In the genomic region with DNA sequence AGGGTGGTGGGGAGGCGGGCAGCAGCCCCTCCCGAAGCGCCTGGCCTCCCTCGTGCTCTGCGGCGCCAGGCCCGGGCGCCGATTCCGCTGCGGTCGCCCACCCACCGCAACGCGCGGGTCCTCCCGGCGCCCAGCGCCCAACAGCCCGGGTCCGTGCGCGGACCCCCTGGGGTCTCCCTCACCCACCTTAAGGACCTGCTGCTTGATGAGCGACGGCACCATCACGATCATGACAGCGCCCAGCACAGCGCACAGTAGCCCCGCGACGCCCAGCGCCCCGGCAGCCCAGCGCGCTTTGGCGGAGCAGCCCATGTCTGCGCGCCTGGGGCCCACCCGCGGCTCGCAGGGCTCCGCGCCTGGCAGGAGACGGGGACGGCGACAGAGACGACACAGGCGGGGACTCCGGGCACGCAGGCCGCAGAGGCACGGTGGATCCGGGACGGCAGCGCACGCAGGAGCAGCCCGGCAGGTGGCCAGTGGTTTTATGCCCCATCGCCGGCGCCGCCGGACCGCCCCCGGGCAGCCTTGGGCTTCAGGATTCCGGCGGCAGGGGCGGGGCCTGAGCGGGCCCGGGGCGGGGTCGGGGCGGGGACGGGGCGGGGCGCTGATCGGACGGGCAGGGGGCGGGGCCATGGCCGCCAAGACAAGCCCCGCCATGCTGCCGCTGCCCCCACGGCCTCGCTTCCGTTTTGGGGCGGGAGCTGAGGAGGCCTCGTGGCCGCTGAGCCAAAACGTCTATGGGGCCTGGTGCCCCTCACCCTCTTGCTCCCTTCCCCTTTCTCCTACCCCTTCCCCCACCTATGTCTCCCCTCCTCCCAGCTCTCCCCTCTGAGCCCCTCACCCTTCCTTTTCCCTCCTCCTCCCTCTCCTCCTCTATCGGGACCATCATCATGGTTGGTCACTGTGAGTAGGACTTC, we compare ENCODE assay signal across 8 cellular contexts. TPM values are rescaled to one million over a fixed set of nuclear protein-coding genes. Genes with fewer than 3 reads are reported as not detected.
DNase-seq lines count a peak whose midpoint lies in the region; ATAC-seq and TF ChIP-seq lines count a peak whose summit lies in the region.

A gene with protein sequence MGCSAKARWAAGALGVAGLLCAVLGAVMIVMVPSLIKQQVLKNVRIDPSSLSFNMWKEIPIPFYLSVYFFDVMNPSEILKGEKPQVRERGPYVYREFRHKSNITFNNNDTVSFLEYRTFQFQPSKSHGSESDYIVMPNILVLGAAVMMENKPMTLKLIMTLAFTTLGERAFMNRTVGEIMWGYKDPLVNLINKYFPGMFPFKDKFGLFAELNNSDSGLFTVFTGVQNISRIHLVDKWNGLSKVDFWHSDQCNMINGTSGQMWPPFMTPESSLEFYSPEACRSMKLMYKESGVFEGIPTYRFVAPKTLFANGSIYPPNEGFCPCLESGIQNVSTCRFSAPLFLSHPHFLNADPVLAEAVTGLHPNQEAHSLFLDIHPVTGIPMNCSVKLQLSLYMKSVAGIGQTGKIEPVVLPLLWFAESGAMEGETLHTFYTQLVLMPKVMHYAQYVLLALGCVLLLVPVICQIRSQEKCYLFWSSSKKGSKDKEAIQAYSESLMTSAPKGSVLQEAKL (minus strand): TSS at position 456 of the 917 bp plus-strand sequence. CDS start 144 bp downstream, at position 312.

- H4K91ac ChIP-seq in H9 (ENCODE audit: insufficient read length, low read depth, low read length) = no peak within 1 kb of the TSS

- H3K9ac ChIP-seq in H9 (ENCODE audit: extremely low read depth, insufficient read length, low read length) (peak within 1 kb of the TSS; percentile 16), SK-N-SH (peak within 1 kb of the TSS; percentile 73)

- no peak within 1 kb of the TSS for H2BK120ac ChIP-seq in H9 (ENCODE audit: low read depth, low read length, poor library complexity, severe bottlenecking)

- H3K79me1 ChIP-seq in H9 (ENCODE audit: insufficient read depth, low read depth, low read length, poor library complexity, severe bottlenecking) = no peaks in the 10 kb centered on the region

- POLR2A ChIA-PET in SK-N-SH (lab: Yijun Ruan, JAX) = interaction anchor here (1.4 kb wide), 2 partner anchors 25 to 26 kb away, joined by 3 to 5 read pairs; no protein-coding TSS in a partner anchor

- no peaks in the 10 kb centered on the region for H3K9me2 ChIP-seq in SK-N-SH

- TF ChIP-seq CTCF in H9 (conservative IDR thresholded peaks at IDR 0.05) (no peak), SK-N-SH (IDR thresholded peaks at IDR 0.05) (no peak), osteocyte (IDR thresholded peaks at IDR 0.05) (no peak), thoracic aorta (IDR thresholded peaks at IDR 0.05) (no peak)

- H4K5ac ChIP-seq in H9 (ENCODE audit: insufficient read length, low read depth, low read length) = no peak within 1 kb of the TSS

- peaks cover 4% of the 10 kb centered on the region; the same call in 1 of the 2 replicates for H3K36me3 ChIP-seq in MG63
- no peaks in the 10 kb centered on the region for H3K36me3 ChIP-seq in SK-N-SH (replicated peaks in 1 of 2; ENCODE audit: control insufficient read depth in 1 of 2, insufficient read depth in 2 of 2, low read length in 1 of 2)
- H3K36me3 ChIP-seq in thoracic aorta = no peaks in the 10 kb centered on the region

- no peak within 1 kb of the TSS for H3K23ac ChIP-seq in H9 (ENCODE audit: insufficient read length, low read depth, low read length)

- H3K56ac ChIP-seq in H9 (ENCODE audit: insufficient read length, low read depth, low read length) = no peak within 1 kb of the TSS

- peaks cover 23 to 27% of the 10 kb centered on the region in 2 experiments for H3K4me1 Mint-ChIP-seq in H9
- peaks cover 13% of the 10 kb centered on the region for H3K4me1 Mint-ChIP-seq in activated naive CD4-positive, alpha-beta T cell treated with anti-CD3 and anti-CD28 coated beads, Interleukin-2, amount 50 U/mL, for 24 hours
- peaks cover 26% of the 10 kb centered on the region for H3K4me1 Mint-ChIP-seq in osteocyte (ENCODE audit: unreplicated experiment)

- no peak within 1 kb of the TSS for H2BK20ac ChIP-seq in H9 (ENCODE audit: low read depth, low read length, poor library complexity, severe bottlenecking)

- TF ChIP-seq RAD21 in SK-N-SH (IDR thresholded peaks at IDR 0.05; ENCODE audit: low read length) = no peak

- no peaks in the 10 kb centered on the region for H3K9me3 ChIP-seq in H9 (ENCODE audit: control insufficient read depth, low read depth, low read length)
- H3K9me3 ChIP-seq in MG63 = no peaks in the 10 kb centered on the region
- no peaks in the 10 kb centered on the region for H3K9me3 ChIP-seq in SK-N-SH
- no peaks in the 10 kb centered on the region for H3K9me3 ChIP-seq in thoracic aorta

- WGBS in H9 (ENCODE audit: extremely low coverage, insufficient read length, low lambda C conversion rate) = no CpG with 5 or more reads among the region's 89 CpGs
- 3% methylated on average over 8 of the region's 89 CpGs for WGBS in SK-N-SH (ENCODE audit: low lambda C conversion rate)

- CTCF ChIA-PET in SK-N-SH (lab: Yijun Ruan, JAX) = interaction anchor here (0.9 to 1.6 kb wide), 3 partner anchors 11 to 43 kb away, joined by 3 to 8 read pairs (median 4); no protein-coding TSS in a partner anchor

- H3K27ac Mint-ChIP-seq in H9 (peak within 1 kb of the TSS in 2 of 3 experiments; percentile 88 to 97; a peak in 4 of 7 replicates), osteocyte (ENCODE audit: unreplicated experiment) (peak within 1 kb of the TSS; percentile 80)
- H3K27ac Mint-ChIP-seq in activated naive CD4-positive, alpha-beta T cell treated with anti-CD3 and anti-CD28 coated beads, Interleukin-2, amount 50 U/mL, for 24 hours = peak within 1 kb of the TSS; percentile 94

- no peak within 1 kb of the TSS for H2BK5ac ChIP-seq in H9 (ENCODE audit: insufficient read length, low read length)

- H4K8ac ChIP-seq in H9 (replicated peaks; ENCODE audit: insufficient read length, low read depth, low read length) = peak within 1 kb of the TSS; percentile 23

- H3K23me2 ChIP-seq in H9 (ENCODE audit: insufficient read length, low read depth, low read length, poor library complexity, severe bottlenecking) = peaks cover 9% of the 10 kb centered on the region

- H3K79me2 ChIP-seq in H9 (ENCODE audit: insufficient read depth, low read length) (peaks cover 5% of the 10 kb centered on the region), SK-N-SH (ENCODE audit: insufficient read depth) (no peaks in the 10 kb centered on the region)

- H3K27me3 ChIP-seq in H9 (ENCODE audit: insufficient read depth, low read length) (no peaks in the 10 kb centered on the region; the same call in 1 of the 2 replicates), MG63 (no peaks in the 10 kb centered on the region), SK-N-SH (ENCODE audit: insufficient read depth) (no peaks in the 10 kb centered on the region), thoracic aorta (replicated peaks; ENCODE audit: insufficient read depth) (no peaks in the 10 kb centered on the region)

- in situ Hi-C loops in G401 (cut with HindIII; ENCODE audit: low sequenced_read_pairs) = no loop called here

- H2AFZ ChIP-seq in H9 (ENCODE audit: low read length) (no peak within 1 kb of the TSS), SK-N-SH (ENCODE audit: low read depth) (peak within 1 kb of the TSS; percentile 96)

- H3K27ac ChIP-seq in H9 (ENCODE audit: insufficient read length, low read depth, low read length) (no peak within 1 kb of the TSS), SK-N-SH (ENCODE audit: low read depth in 2 of 2, low read length in 1 of 2) (peak within 1 kb of the TSS in 1 of 2 experiments; percentile 64; a peak in 1 of 4 replicates), thoracic aorta (peak within 1 kb of the TSS in 1 of 2 donors; percentile 42)

- peak within 1 kb of the TSS; percentile 77; the same call in 1 of the 2 replicates for H3K14ac ChIP-seq in H9 (ENCODE audit: insufficient read depth, low read length)

- H3K4me3 Mint-ChIP-seq in H9 (peak within 1 kb of the TSS; percentile 76 to 90), osteocyte (ENCODE audit: unreplicated experiment) (peak within 1 kb of the TSS; percentile 73)
- peak within 1 kb of the TSS; percentile 83 for H3K4me3 Mint-ChIP-seq in activated naive CD4-positive, alpha-beta T cell treated with anti-CD3 and anti-CD28 coated beads, Interleukin-2, amount 50 U/mL, for 24 hours

- no peak within 1 kb of the TSS for H2BK12ac ChIP-seq in H9 (ENCODE audit: insufficient read length, low read depth, low read length)

- peaks cover 6 to 10% (median 9%) of the 10 kb centered on the region in 3 experiments; a peak in 6 of 7 replicates for H3K36me3 Mint-ChIP-seq in H9 (ENCODE audit: insufficient read depth in 1 of 3, low read depth in 3 of 3)
- no peaks in the 10 kb centered on the region for H3K36me3 Mint-ChIP-seq in activated naive CD4-positive, alpha-beta T cell treated with anti-CD3 and anti-CD28 coated beads, Interleukin-2, amount 50 U/mL, for 24 hours
- no peaks in the 10 kb centered on the region for H3K36me3 Mint-ChIP-seq in osteocyte (ENCODE audit: unreplicated experiment)

- peaks cover 29% of the 10 kb centered on the region for H3K27me3 Mint-ChIP-seq in H9 (ENCODE audit: low read depth)
- peaks cover under 1% of the 10 kb centered on the region for H3K27me3 Mint-ChIP-seq in activated naive CD4-positive, alpha-beta T cell treated with anti-CD3 and anti-CD28 coated beads, Interleukin-2, amount 50 U/mL, for 24 hours
- H3K27me3 Mint-ChIP-seq in osteocyte (ENCODE audit: unreplicated experiment) = no peaks in the 10 kb centered on the region

- no peak for TF ChIP-seq EP300 in SK-N-SH (IDR thresholded peaks at IDR 0.05; ENCODE audit: borderline replicate concordance in 1 of 2, low read depth in 1 of 2, low read length in 1 of 2)

- H3F3A ChIP-seq in SK-N-SH (replicated peaks; ENCODE audit: insufficient read depth) = no peaks in the 10 kb centered on the region

- no peak within 1 kb of the TSS for H2BK15ac ChIP-seq in H9 (ENCODE audit: low read depth, low read length)

- H3T11ph ChIP-seq in H9 (ENCODE audit: low read length) = no peak within 1 kb of the TSS

- H4K20me1 ChIP-seq in H9 (ENCODE audit: control insufficient read depth, insufficient read depth, insufficient read length) = no peaks in the 10 kb centered on the region
- no peaks in the 10 kb centered on the region for H4K20me1 ChIP-seq in SK-N-SH (ENCODE audit: insufficient read depth)

- H3K4me3 ChIP-seq in MG63 (peak within 1 kb of the TSS; percentile 77), SK-N-SH (ENCODE audit: low read depth in 2 of 2, low read length in 1 of 2) (peak within 1 kb of the TSS; percentile 65 to 75), thoracic aorta (peak within 1 kb of the TSS; percentile 98)

- H3K9me3 Mint-ChIP-seq in H9 (no peaks in the 10 kb centered on the region), osteocyte (ENCODE audit: unreplicated experiment) (no peaks in the 10 kb centered on the region)
- no peaks in the 10 kb centered on the region for H3K9me3 Mint-ChIP-seq in activated naive CD4-positive, alpha-beta T cell treated with anti-CD3 and anti-CD28 coated beads, Interleukin-2, amount 50 U/mL, for 24 hours

- no peak within 1 kb of the TSS for H2AK5ac ChIP-seq in H9 (ENCODE audit: insufficient read length, low read length)

- H3K18ac ChIP-seq in H9 (ENCODE audit: insufficient read length, low read depth, low read length) = peak within 1 kb of the TSS; percentile 91

- H3K4me1 ChIP-seq in H9 (ENCODE audit: insufficient read depth, low read length) (no peaks in the 10 kb centered on the region; the same call in 1 of the 2 replicates), SK-N-SH (ENCODE audit: control insufficient read depth in 1 of 2, insufficient read depth in 2 of 2, low read depth in 1 of 2, low read length in 1 of 2) (peaks cover 0 to 25% of the 10 kb centered on the region in 2 experiments; a peak in 1 of 4 replicates), thoracic aorta (ENCODE audit: control insufficient read depth in 1 of 2, low read depth in 2 of 2) (peaks cover 8 to 28% of the 10 kb centered on the region in 2 donors)

- DNase-seq in G401 (ENCODE audit: low spot score) (peak; percentile 79), H9 (peak; percentile 93), MG63 (peak; percentile 78), SK-N-SH (peak; percentile 99), glomerular visceral epithelial cell (ENCODE audit: extremely low spot score) (peak; percentile 86), osteocyte (ENCODE audit: extremely low spot score, unreplicated experiment) (peak; percentile 94), thoracic aorta (ENCODE audit: low spot score) (peak; percentile 17)

- peak within 1 kb of the TSS; percentile 80 for H3K4me2 ChIP-seq in H9 (ENCODE audit: insufficient read depth, insufficient read length, low read length)
- H3K4me2 ChIP-seq in SK-N-SH = peak within 1 kb of the TSS; percentile 99

- no peak within 1 kb of the TSS; the same call in 1 of the 2 replicates for H3K4ac ChIP-seq in H9 (ENCODE audit: low read depth, low read length)

- ATAC-seq in thoracic aorta (ENCODE audit: insufficient number of reproducible peaks, low FRiP score, low read depth) = peak; percentile 54

RNA-seq across cellular contexts. Expression of the gene that starts here (rescaled TPM):
- total RNA-seq in G401 (2014; rRNA removed; shearing (Covaris generic)) = 106 and 107 TPM in 2 replicates
- 31.3 and 31.7 TPM in 2 replicates for total RNA-seq in H9 (2021)
- total RNA-seq in MG63 (2014; rRNA removed; shearing (Covaris generic); ENCODE audit: low replicate concordance) = 35.4 and 66.8 TPM in 2 replicates
- 12.8 and 33.0 TPM in 2 replicates for polyA plus RNA-seq in SK-N-SH (2012; rRNA removed)
- 17.4 and 25.1 TPM in 2 replicates for polyA plus RNA-seq in SK-N-SH (2012; cell fraction: cytosol; rRNA removed)
- 36.4 and 45.3 TPM in 2 replicates for polyA plus RNA-seq in SK-N-SH (2012; cell fraction: nucleus; rRNA removed)
- total RNA-seq in osteocyte = 27.1 and 28.2 TPM in 2 replicates
- 10 to 100 TPM in 1 of 2 donors, 1 to 10 TPM in 1; 8.8 to 13.1 TPM for total RNA-seq in thoracic aorta

Comparison
In these comparisons a context has a peak if more than half of its experiments do, and no peak if none do; other contexts are left out.
1. DNase-seq: peak in every context shown above with its lines; median percentile 99 in SK-N-SH; 94 in osteocyte; 93 in H9; 86 in glomerular visceral epithelial cell; 79 in G401; 78 in MG63; 17 in thoracic aorta.